Comparison of ENCODE assay signal across 1 cellular context in the genomic region with DNA sequence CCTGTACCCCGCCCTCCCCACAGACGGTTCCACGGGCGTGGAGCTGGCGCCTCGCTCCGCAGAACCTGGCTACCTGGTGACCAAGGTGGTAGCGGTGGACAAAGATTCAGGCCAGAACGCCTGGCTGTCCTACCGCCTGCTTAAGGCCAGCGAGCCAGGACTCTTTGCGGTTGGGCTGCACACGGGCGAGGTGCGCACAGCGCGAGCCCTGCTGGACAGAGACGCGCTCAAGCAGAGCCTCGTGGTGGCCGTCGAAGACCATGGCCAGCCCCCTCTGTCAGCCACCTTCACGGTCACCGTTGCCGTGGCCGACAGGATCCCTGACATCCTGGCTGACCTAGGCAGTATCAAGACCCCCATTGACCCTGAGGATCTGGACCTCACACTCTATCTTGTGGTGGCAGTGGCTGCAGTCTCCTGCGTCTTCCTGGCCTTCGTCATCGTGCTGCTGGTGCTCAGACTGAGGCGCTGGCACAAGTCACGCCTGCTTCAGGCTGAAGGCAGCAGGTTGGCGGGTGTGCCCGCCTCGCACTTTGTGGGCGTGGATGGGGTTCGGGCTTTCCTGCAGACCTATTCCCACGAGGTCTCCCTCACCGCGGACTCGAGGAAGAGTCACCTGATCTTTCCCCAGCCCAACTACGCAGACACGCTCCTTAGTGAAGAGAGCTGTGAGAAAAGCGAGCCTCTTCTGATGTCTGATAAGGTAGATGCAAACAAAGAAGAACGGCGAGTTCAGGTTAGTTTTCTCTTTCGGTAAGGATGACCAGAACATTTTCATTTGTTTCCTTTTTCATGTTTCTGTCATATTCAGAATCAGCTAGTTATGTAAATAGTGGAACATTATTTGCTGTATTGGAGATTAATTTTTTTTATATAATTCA.
TF ChIP-seq lines count a peak whose summit lies in the region.

No MANE protein-coding gene starts in this region.

TF ChIP-seq in SK-N-SH, 30 proteins besides CTCF, POLR2A, EP300 and RAD21:
- TF ChIP-seq FOXM1 (IDR thresholded peaks at IDR 0.05; ENCODE audit: low read depth) (no peak), TAF1 (IDR thresholded peaks at IDR 0.05; ENCODE audit: borderline replicate concordance, low read depth, low read length) (no peak), NFIC (IDR thresholded peaks at IDR 0.05; ENCODE audit: borderline replicate concordance) (no peak), TCF12 (IDR thresholded peaks at IDR 0.05) (no peak), TEAD4 (IDR thresholded peaks at IDR 0.05; ENCODE audit: borderline replicate concordance, insufficient read depth) (no peak), CHD2 (IDR thresholded peaks at IDR 0.05; ENCODE audit: low read length, partially characterized antibody) (no peak)
